In genomic region chr12:104057771-104058197, GRCh38 we compare ENCODE assay signal across 8 cellular contexts. TPM values are rescaled to one million over a fixed set of nuclear protein-coding genes. Genes with fewer than 3 reads are reported as not detected.
DNase-seq lines count a peak whose midpoint lies in the region; ATAC-seq and TF ChIP-seq lines count a peak whose summit lies in the region.

No MANE protein-coding gene starts in this region.

- H4K20me1 ChIP-seq in PC-3 (ENCODE audit: low read length) = no peaks in the 10 kb centered on the region

- TF ChIP-seq CTCF in AG04450 (IDR thresholded peaks at IDR 0.05; ENCODE audit: low read depth, low read length) (peak; percentile 73), GM12864 (IDR thresholded peaks at IDR 0.05; ENCODE audit: low read depth, low read length, missing control alignments) (peak; percentile 63), PC-3 (conservative IDR thresholded peaks at IDR 0.05; ENCODE audit: low read depth, low read length) (peak; percentile 94), fibroblast of villous mesenchyme (IDR thresholded peaks at IDR 0.05; ENCODE audit: insufficient read depth, low read depth, low read length) (peak; percentile 76), type B pancreatic cell (conservative IDR thresholded peaks at IDR 0.05) (peak; percentile 76)

- H3K4me3 ChIP-seq in AG04450 (ENCODE audit: low read depth, low read length) (no peak overlapping the region), GM12864 (ENCODE audit: low read depth, low read length) (no peak overlapping the region), PC-3 (ENCODE audit: low read length) (no peak overlapping the region), fibroblast of villous mesenchyme (ENCODE audit: low read depth, low read length) (no peak overlapping the region), aorta (ENCODE audit: low read length in 2 of 2) (no peak overlapping the region)

- POLR2A ChIA-PET in AG04450 (lab: Yijun Ruan, JAX) = no interaction called here
- POLR2A ChIA-PET in PC-3 (lab: Charles Lee; ENCODE audit: unreplicated experiment) = interaction anchor here (0.6 to 0.7 kb wide), 2 partner anchors 128 to 296 kb away, joined by 3 read pairs; partner anchors contain the start of gene HSP90B1

- no peak overlapping the region for H3K4me2 ChIP-seq in PC-3 (ENCODE audit: low read length)

- no peak overlapping the region for H3K27ac ChIP-seq in AG04450 (ENCODE audit: low read depth, low read length)
- H3K27ac ChIP-seq in PC-3 (ENCODE audit: low read length) = no peak overlapping the region
- H3K27ac ChIP-seq in aorta (ENCODE audit: low read depth in 1 of 2, low read length in 2 of 2) = no peak overlapping the region

- intact Hi-C loops in PC-3 (cut with micrococcal nuclease) (loop anchor here (1.0 to 10.0 kb wide), 3 partner anchors 52 to 247 kb away; partner anchors contain the start of genes EID3 and TDG), aorta (cut with DNase I) (loop anchor here (5.0 kb wide), 1 partner anchor 50 kb away; no protein-coding TSS in a partner anchor)

- DNase-seq in AG04450 (ENCODE audit: low read depth, low spot score) (no peak), GM12864 (ENCODE audit: low read depth) (no peak), PC-3 (peak; percentile 55), fibroblast of villous mesenchyme (ENCODE audit: low read depth) (peak; percentile 42), type B pancreatic cell (ENCODE audit: extremely low spot score, unreplicated experiment) (no peak), T-helper 1 cell (no peak), aorta (no peak)
- DNase-seq in activated effector memory CD4-positive, alpha-beta T cell treated with anti-CD3 and anti-CD28 coated beads, Interleukin-2, amount 50 U/mL, for 16 hours = no peak

- H3K9me2 ChIP-seq in PC-3 (replicated peaks; ENCODE audit: low read length) = no peaks in the 10 kb centered on the region

- H3K9ac ChIP-seq in PC-3 (ENCODE audit: low read length) = no peak overlapping the region

- no peaks in the 10 kb centered on the region for H3K9me3 Mint-ChIP-seq in type B pancreatic cell

- peaks cover 6% of the 10 kb centered on the region for H3K4me1 ChIP-seq in PC-3 (ENCODE audit: insufficient read depth, low read length)
- H3K4me1 ChIP-seq in aorta (ENCODE audit: control insufficient read depth in 1 of 2, insufficient read depth in 2 of 2, low read length in 2 of 2) = no peaks in the 10 kb centered on the region

- no peak overlapping the region for H3K27ac Mint-ChIP-seq in type B pancreatic cell

- H3K27me3 Mint-ChIP-seq in type B pancreatic cell = peaks cover 50% of the 10 kb centered on the region

- H3K27me3 ChIP-seq in AG04450 (ENCODE audit: control insufficient read depth, insufficient read depth, low read length) (no peaks in the 10 kb centered on the region), PC-3 (ENCODE audit: low read length) (no peaks in the 10 kb centered on the region), aorta (ENCODE audit: control insufficient read depth in 1 of 2, insufficient read depth in 2 of 2, low read length in 1 of 2) (no peaks in the 10 kb centered on the region)

- no peaks in the 10 kb centered on the region for H3K79me2 ChIP-seq in PC-3 (ENCODE audit: low read length)

- CTCF ChIA-PET in AG04450 (lab: Charles Lee) = interaction anchor here (0.8 to 4.3 kb wide), 4 partner anchors 10 to 61 kb away, joined by 4 to 47 read pairs (median 6); no protein-coding TSS in a partner anchor
- CTCF ChIA-PET in PC-3 (lab: Charles Lee) = interaction anchor here (2.4 kb wide), 1 partner anchor 51 kb away, joined by 13 read pairs; no protein-coding TSS in a partner anchor

- H3K4me1 Mint-ChIP-seq in type B pancreatic cell (ENCODE audit: unreplicated experiment) = no peaks in the 10 kb centered on the region

- 17% methylated on average over 1 of the region's 1 CpG for WGBS in aorta, 2 donors

- no peaks in the 10 kb centered on the region for H3K36me3 Mint-ChIP-seq in type B pancreatic cell

- peak; percentile 63 for ATAC-seq in PC-3
- no peak for ATAC-seq in aorta (ENCODE audit: low FRiP score)

- BruUV-seq in PC-3 (replicated peaks; lab: Mats Ljungman, UMichigan) = no TSS peak

- H3K36me3 ChIP-seq in PC-3 (ENCODE audit: low read depth, low read length) = no peaks in the 10 kb centered on the region
- no peaks in the 10 kb centered on the region for H3K36me3 ChIP-seq in aorta (ENCODE audit: control insufficient read depth in 1 of 2, insufficient read depth in 2 of 2, low read length in 1 of 2)

- peaks cover 3% of the 10 kb centered on the region; the same call in 1 of the 2 replicates for H3K9me3 ChIP-seq in AG04450 (ENCODE audit: control insufficient read depth, insufficient read depth, low read length)
- no peaks in the 10 kb centered on the region for H3K9me3 ChIP-seq in PC-3 (ENCODE audit: low read length)
- no peaks in the 10 kb centered on the region for H3K9me3 ChIP-seq in aorta (ENCODE audit: control insufficient read depth, low read length)

- H3K4me3 Mint-ChIP-seq in type B pancreatic cell = no peak overlapping the region

- peak overlapping the region; percentile 42; the same call in 1 of the 2 replicates for H2AFZ ChIP-seq in PC-3 (ENCODE audit: low read length)

- no peaks in the 10 kb centered on the region for H3F3A ChIP-seq in PC-3 (ENCODE audit: low read length, unreplicated experiment)

RNA-seq across cellular contexts. Expression of gene HCFC2, which starts 6.5 kb away (rescaled TPM):
- polyA plus RNA-seq in AG04450 (2011; rRNA removed) (20.8 and 31.4 TPM in 2 replicates), aorta (10 to 100 TPM in 1 of 2 donors, 1 to 10 TPM in 1; 9.1 to 13.3 TPM)
- polyA minus RNA-seq in AG04450 (2011; rRNA and poly(A)+ RNA removed) = 17.4 and 31.5 TPM in 2 replicates
- total RNA-seq in PC-3 (2014; rRNA removed) (7.8 and 10.7 TPM in 2 replicates), fibroblast of villous mesenchyme (16.1 and 38.0 TPM in 2 replicates), type B pancreatic cell (ENCODE audit: low replicate concordance) (8.5 and 11.2 TPM in 2 replicates), aorta (10 to 100 TPM; 27.0 to 32.3 TPM)

RNA-seq across cellular contexts. Expression of gene GLT8D2, which starts 7.8 kb away (rescaled TPM):
- polyA plus RNA-seq in AG04450 (2011; rRNA removed) (102 and 119 TPM in 2 replicates), aorta (100 to 1,000 TPM in 1 of 2 donors, 10 to 100 TPM in 1; 30.7 to 114 TPM)
- 33.5 and 35.4 TPM in 2 replicates for polyA minus RNA-seq in AG04450 (2011; rRNA and poly(A)+ RNA removed)
- total RNA-seq in PC-3 (2014; rRNA removed) (1.6 TPM in 2 replicates), fibroblast of villous mesenchyme (51.4 and 55.1 TPM in 2 replicates), type B pancreatic cell (ENCODE audit: low replicate concordance) (0.59 and 19.8 TPM in 2 replicates), aorta (10 to 100 TPM; 28.2 to 64.4 TPM)

Comparison
In these comparisons a context has a peak if more than half of its experiments do, and no peak if none do; other contexts are left out.
1. DNase-seq: peak in PC-3 (single experiment) and fibroblast of villous mesenchyme (single experiment); none in AG04450 (single experiment), GM12864 (single experiment), type B pancreatic cell (single experiment), T-helper 1 cell (0 of 5), activated effector memory CD4-positive, alpha-beta T cell treated with anti-CD3 and anti-CD28 coated beads, Interleukin-2, amount 50 U/mL, for 16 hours (single experiment) and aorta (0 of 2).
2. Peak in every context shown above with its lines, with median percentiles within 50 percentile points of each other: CTCF ChIP-seq.